8 cellular contexts compared by ENCODE assay signal in genomic region chr6:27178860-27179259, GRCh38.
DNase-seq lines count a peak whose midpoint lies in the region; ATAC-seq and TF ChIP-seq lines count a peak whose summit lies in the region.

No MANE protein-coding gene starts in this region.

- H3K27me3 ChIP-seq in heart left ventricle (peaks cover 0 to 4% (median 0%) of the 10 kb centered on the region in 9 donors), right lobe of liver (no peaks in the 10 kb centered on the region), transverse colon (no peaks in the 10 kb centered on the region)

- H3K4me3 Mint-ChIP-seq in brain = peak overlapping the region; percentile 96 to 100 (median 98)

- H3K4me3 ChIP-seq in heart left ventricle (peak overlapping the region in 10 of 12 donors; percentile 62 to 96 (median 74)), right lobe of liver (peak overlapping the region; percentile 73 to 98 (median 85)), transverse colon (peak overlapping the region in 3 of 4 donors; percentile 80 to 96 (median 93))

- 30 to 57% (median 48%) methylated on average over 15 of the region's 15 CpGs for WGBS in heart left ventricle, 4 donors
- 76% methylated on average over 14 of the region's 15 CpGs for WGBS in right lobe of liver (ENCODE audit: insufficient coverage, low coverage, low lambda C conversion rate, missing lambda C conversion rate)
- WGBS in transverse colon (ENCODE audit: low coverage in 1 of 2), 2 donors = 68% methylated on average over 10 to 15 of the region's 15 CpGs

- in situ Hi-C loops in transverse colon (cut with MboI; ENCODE audit: low pct_ligation_motif_present in 1 of 4, low pct_unique_long_range_greater_than_20kb in 1 of 4, low sequenced_read_pairs in 3 of 4) = loop anchor here (10.0 to 25.0 kb wide), 5 partner anchors 296 to 1183 kb away; partner anchors contain the start of gene ZNF184 (in 1 of the 4)

- H3K36me3 Mint-ChIP-seq in brain = no peaks in the 10 kb centered on the region

- peaks cover 0 to 17% (median 5%) of the 10 kb centered on the region in 12 donors for H3K4me1 ChIP-seq in heart left ventricle
- H3K4me1 ChIP-seq in right lobe of liver = no peaks in the 10 kb centered on the region
- peaks cover 0 to 17% (median 3%) of the 10 kb centered on the region in 4 donors for H3K4me1 ChIP-seq in transverse colon

- TF ChIP-seq EP300 in transverse colon (IDR thresholded peaks at IDR 0.05; ENCODE audit: low read depth) = no peak

- peaks cover 54% of the 10 kb centered on the region for H3K27me3 Mint-ChIP-seq in brain

- TF ChIP-seq CTCF in heart left ventricle (IDR thresholded peaks at IDR 0.05) = no peak
- TF ChIP-seq CTCF in brain (conservative IDR thresholded peaks at IDR 0.05) = no peak
- no peak for TF ChIP-seq CTCF in right lobe of liver (IDR thresholded peaks at IDR 0.05)
- TF ChIP-seq CTCF in transverse colon (IDR thresholded peaks at IDR 0.05) = no peak

- H3K4me1 Mint-ChIP-seq in brain = peaks cover 10% of the 10 kb centered on the region

- peak overlapping the region in 1 of 5 experiments; percentile 96 for H3K27ac Mint-ChIP-seq in brain

- ATAC-seq in heart left ventricle (no peak), Right ventricle myocardium inferior (no peak), right lobe of liver (no peak), GM18505 (IDR thresholded peaks at IDR 0.05; ENCODE audit: unreplicated experiment) (no peak)

- no peaks in the 10 kb centered on the region for H3K36me3 ChIP-seq in heart left ventricle
- H3K36me3 ChIP-seq in right lobe of liver = no peaks in the 10 kb centered on the region
- no peaks in the 10 kb centered on the region for H3K36me3 ChIP-seq in transverse colon

- TF ChIP-seq POLR2A in heart left ventricle (IDR thresholded peaks at IDR 0.05) = no peak
- TF ChIP-seq POLR2A in right lobe of liver (IDR thresholded peaks at IDR 0.05) = no peak
- TF ChIP-seq POLR2A in transverse colon (IDR thresholded peaks at IDR 0.05) = no peak
- TF ChIP-seq POLR2A in GM18505 (IDR thresholded peaks at IDR 0.05; ENCODE audit: borderline replicate concordance, extremely low read depth, insufficient read depth, insufficient read length) = no peak

- intact Hi-C loops in heart left ventricle (cut with DNase I) (loop anchor here in 7 of 10 donors (5.0 to 10.0 kb wide), 8 partner anchors 293 to 723 kb away; partner anchors contain the start of gene ZNF184 (in 2 of the 7)), Right ventricle myocardium inferior (cut with DNase I) (loop anchor here (5.0 to 10.0 kb wide), 4 partner anchors 296 to 723 kb away; partner anchors contain the start of gene ZNF184), right lobe of liver (cut with DNase I) (no loop called here), transverse colon (cut with DNase I; ENCODE audit: low total_unique reads) (no loop called here)

- H3K27ac ChIP-seq in heart left ventricle (peak overlapping the region in 1 of 12 donors; percentile 49), right lobe of liver (no peak overlapping the region), transverse colon (peak overlapping the region in 2 of 4 donors; percentile 91 to 96)

- H3K9me3 Mint-ChIP-seq in brain = peaks cover 2 to 12% (median 5%) of the 10 kb centered on the region in 5 experiments

- H3K9me3 ChIP-seq in heart left ventricle (no peaks in the 10 kb centered on the region), right lobe of liver (no peaks in the 10 kb centered on the region), transverse colon (no peaks in the 10 kb centered on the region)

- DNase-seq in heart left ventricle (no peak), Right ventricle myocardium inferior (ENCODE audit: missing footprints) (no peak), right lobe of liver (no peak), transverse colon (no peak), C1 segment of cervical spinal cord (lab: John Stamatoyannopoulos, UW) (no peak), NCI-H345 (lab: John Stamatoyannopoulos, UW) (no peak)

Comparison
In these comparisons a context has a peak if more than half of its experiments do, and no peak if none do; other contexts are left out.
1. intact Hi-C loops: an anchor here in heart left ventricle (5.0 to 10.0 kb wide) and Right ventricle myocardium inferior (5.0 to 10.0 kb wide); none called in right lobe of liver and transverse colon.